In genomic region chr12:53927220-53928029, GRCh38 we compare ENCODE assay signal across 1 cellular context.
TF ChIP-seq lines count a peak whose summit lies in the region.

No MANE protein-coding gene starts in this region.

TF ChIP-seq in A549, 52 proteins besides CTCF, POLR2A, EP300 and RAD21:
- TF ChIP-seq, protein P1, sequence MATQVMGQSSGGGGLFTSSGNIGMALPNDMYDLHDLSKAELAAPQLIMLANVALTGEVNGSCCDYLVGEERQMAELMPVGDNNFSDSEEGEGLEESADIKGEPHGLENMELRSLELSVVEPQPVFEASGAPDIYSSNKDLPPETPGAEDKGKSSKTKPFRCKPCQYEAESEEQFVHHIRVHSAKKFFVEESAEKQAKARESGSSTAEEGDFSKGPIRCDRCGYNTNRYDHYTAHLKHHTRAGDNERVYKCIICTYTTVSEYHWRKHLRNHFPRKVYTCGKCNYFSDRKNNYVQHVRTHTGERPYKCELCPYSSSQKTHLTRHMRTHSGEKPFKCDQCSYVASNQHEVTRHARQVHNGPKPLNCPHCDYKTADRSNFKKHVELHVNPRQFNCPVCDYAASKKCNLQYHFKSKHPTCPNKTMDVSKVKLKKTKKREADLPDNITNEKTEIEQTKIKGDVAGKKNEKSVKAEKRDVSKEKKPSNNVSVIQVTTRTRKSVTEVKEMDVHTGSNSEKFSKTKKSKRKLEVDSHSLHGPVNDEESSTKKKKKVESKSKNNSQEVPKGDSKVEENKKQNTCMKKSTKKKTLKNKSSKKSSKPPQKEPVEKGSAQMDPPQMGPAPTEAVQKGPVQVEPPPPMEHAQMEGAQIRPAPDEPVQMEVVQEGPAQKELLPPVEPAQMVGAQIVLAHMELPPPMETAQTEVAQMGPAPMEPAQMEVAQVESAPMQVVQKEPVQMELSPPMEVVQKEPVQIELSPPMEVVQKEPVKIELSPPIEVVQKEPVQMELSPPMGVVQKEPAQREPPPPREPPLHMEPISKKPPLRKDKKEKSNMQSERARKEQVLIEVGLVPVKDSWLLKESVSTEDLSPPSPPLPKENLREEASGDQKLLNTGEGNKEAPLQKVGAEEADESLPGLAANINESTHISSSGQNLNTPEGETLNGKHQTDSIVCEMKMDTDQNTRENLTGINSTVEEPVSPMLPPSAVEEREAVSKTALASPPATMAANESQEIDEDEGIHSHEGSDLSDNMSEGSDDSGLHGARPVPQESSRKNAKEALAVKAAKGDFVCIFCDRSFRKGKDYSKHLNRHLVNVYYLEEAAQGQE (IDR thresholded peaks at IDR 0.05): no peak
- TF ChIP-seq SMC3 (IDR thresholded peaks at IDR 0.05): no peak
- TF ChIP-seq MAFK (IDR thresholded peaks at IDR 0.05; ENCODE audit: partially characterized antibody): no peak
